ENCODE assay signal across 8 cellular contexts in genomic region chr11:124194696-124195418, GRCh38. TPM values are rescaled to one million over a fixed set of nuclear protein-coding genes. Genes with fewer than 3 reads are reported as not detected.
DNase-seq lines count a peak whose midpoint lies in the region; ATAC-seq and TF ChIP-seq lines count a peak whose summit lies in the region.

No MANE protein-coding gene starts in this region.

- no peak overlapping the region for H3K27ac Mint-ChIP-seq in activated CD8-positive, alpha-beta T cell treated with anti-CD3 and anti-CD28 coated beads for 36 hours

- intact Hi-C loops in activated CD8-positive, alpha-beta T cell treated with anti-CD3 and anti-CD28 coated beads for 36 hours (cut with micrococcal nuclease), result loop anchor here (1.0 to 10.0 kb wide), 2 partner anchors 80 to 124 kb away; partner anchors contain the start of gene VWA5A
- intact Hi-C loops in sciatic nerve (cut with DNase I), result no loop called here

- H3K36me3 Mint-ChIP-seq in activated CD8-positive, alpha-beta T cell treated with anti-CD3 and anti-CD28 coated beads for 36 hours (ENCODE audit: low read depth), result no peaks in the 10 kb centered on the region

- H3K27me3 Mint-ChIP-seq in activated CD8-positive, alpha-beta T cell treated with anti-CD3 and anti-CD28 coated beads for 36 hours, result peaks cover 6% of the 10 kb centered on the region

- DNase-seq in CMK (ENCODE audit: low read depth) (peak; percentile 43), NCI-H2196 (lab: John Stamatoyannopoulos, UW; ENCODE audit: unreplicated experiment) (peak; percentile 58), globus pallidus (ENCODE audit: low spot score) (peak; percentile 8), sciatic nerve (ENCODE audit: low spot score) (no peak), inferior parietal cortex (ENCODE audit: extremely low spot score) (no peak)
- peak; percentile 70 for DNase-seq in activated CD8-positive, alpha-beta T cell treated with anti-CD3 and anti-CD28 coated beads for 36 hours

- no peaks in the 10 kb centered on the region for H3K4me1 Mint-ChIP-seq in activated CD8-positive, alpha-beta T cell treated with anti-CD3 and anti-CD28 coated beads for 36 hours (ENCODE audit: low read depth)

- ATAC-seq in GM18909 (IDR thresholded peaks at IDR 0.05; ENCODE audit: poor library complexity, unreplicated experiment), result peak; percentile 84
- peak; percentile 75 for ATAC-seq in HG03097 (IDR thresholded peaks at IDR 0.05; ENCODE audit: low FRiP score, unreplicated experiment)
- peak; percentile 87 for ATAC-seq in activated CD8-positive, alpha-beta T cell treated with anti-CD3 and anti-CD28 coated beads for 36 hours
- peak; percentile 68 for ATAC-seq in sciatic nerve

- POLR2A ChIA-PET in activated CD8-positive, alpha-beta T cell treated with anti-CD3 and anti-CD28 coated beads for 36 hours (lab: Charles Lee), result no interaction called here

- no peaks in the 10 kb centered on the region for H3K9me3 Mint-ChIP-seq in activated CD8-positive, alpha-beta T cell treated with anti-CD3 and anti-CD28 coated beads for 36 hours

- H3K4me3 Mint-ChIP-seq in activated CD8-positive, alpha-beta T cell treated with anti-CD3 and anti-CD28 coated beads for 36 hours, result no peak overlapping the region

- TF ChIP-seq CTCF in activated CD8-positive, alpha-beta T cell treated with anti-CD3 and anti-CD28 coated beads for 36 hours (IDR thresholded peaks at IDR 0.05), result peak; percentile 75

- CTCF ChIA-PET in activated CD8-positive, alpha-beta T cell treated with anti-CD3 and anti-CD28 coated beads for 36 hours (lab: Charles Lee), result interaction anchor here (0.6 to 4.5 kb wide), 18 partner anchors 9 to 224 kb away, joined by 3 to 108 read pairs (median 3); partner anchors contain the start of gene VWA5A

RNA-seq across cellular contexts. Expression of gene OR10D3, which starts 11.7 kb away (rescaled TPM):
- total RNA-seq in activated CD8-positive, alpha-beta T cell treated with anti-CD3 and anti-CD28 coated beads for 36 hours, result not detected
- total RNA-seq in sciatic nerve, result not detected

RNA-seq across cellular contexts. Expression of gene OR8G1, which starts 46.0 kb away (rescaled TPM):
- not detected for total RNA-seq in activated CD8-positive, alpha-beta T cell treated with anti-CD3 and anti-CD28 coated beads for 36 hours
- total RNA-seq in sciatic nerve, result not detected

Comparison
In these comparisons a context has a peak if more than half of its experiments do, and no peak if none do; other contexts are left out.
1. DNase-seq: peak in CMK (single experiment), NCI-H2196 (single experiment), activated CD8-positive, alpha-beta T cell treated with anti-CD3 and anti-CD28 coated beads for 36 hours (single experiment) and globus pallidus (single experiment); none in sciatic nerve (single experiment) and inferior parietal cortex (single experiment).
2. Peak in every context shown above with its lines, with median percentiles within 50 percentile points of each other: ATAC-seq.